19 cellular contexts compared by ENCODE assay signal in the genomic region with DNA sequence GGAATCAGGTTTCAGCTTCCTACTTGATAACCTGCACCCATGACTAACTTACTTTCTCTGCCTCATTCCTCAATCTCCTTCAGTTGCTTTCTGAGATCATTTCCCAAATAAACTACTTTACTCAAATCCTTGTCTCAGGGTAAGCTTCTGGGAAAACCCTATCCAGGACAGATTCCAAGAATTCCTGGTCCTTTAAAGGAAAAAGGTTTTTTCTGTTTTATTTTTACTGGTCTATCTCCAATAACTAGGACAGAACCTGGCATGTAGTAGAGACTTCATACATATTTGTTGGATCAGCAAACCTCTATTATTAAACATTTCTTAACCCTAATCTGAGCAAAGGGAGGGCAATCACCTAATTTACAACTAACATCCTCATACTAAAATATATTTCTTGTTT.
"Had no signal": no experiment of that assay in that cellular context is flagged by ENCODE, and none has a peak within 500 bp of the region (broad histone marks: within the 10 kb centered on the region; RNA-seq: fewer than 3 reads in every experiment).

No MANE protein-coding gene starts in this region.

- H3K27me3 Mint-ChIP-seq: activated CD4-positive, alpha-beta T cell treated with anti-CD3 and anti-CD28 coated beads, Interleukin-2, amount 10 ng/mL, durations not matched to agents 24 days and 14 days; brain; T-cell had no signal

- H3K27ac ChIP-seq: colonic mucosa, esophagus squamous epithelium, left ventricle myocardium inferior, right atrium auricular region, vagina had no signal

- DNase-seq: activated CD4-positive, alpha-beta T cell treated with anti-CD3 and anti-CD28 coated beads, Interleukin-2, amount 10 ng/mL, durations not matched to agents 24 days and 14 days; activated CD8-positive, alpha-beta memory T cell treated with anti-CD3 and anti-CD28 coated beads, Interleukin-2, amount 50 U/mL, for 4 hours; activated effector memory CD4-positive, alpha-beta T cell treated with Interleukin-2 at 50 U/mL for 16 hours; activated naive CD4-positive, alpha-beta T cell treated with anti-CD3 and anti-CD28 coated beads, Interleukin-2, amount 50 U/mL, for 16 hours; activated T-cell treated with anti-CD3 and anti-CD28 coated beads, Interleukin-2, amount 50 U/mL, for 48 hours; central memory CD4-positive, alpha-beta T cell; colonic mucosa; esophagus squamous epithelium; foreskin melanocyte; kidney; left ventricle myocardium inferior; mammary epithelial cell; stimulated activated naive CD8-positive, alpha-beta T cell treated with anti-CD3 and anti-CD28 coated beads, Interleukin-15, Interleukin-2, amounts not matched to agents 100 U/mL and 50 U/mL, for 24 hours; T-cell; trophoblast cell had no signal

- H3K4me3 Mint-ChIP-seq: activated CD4-positive, alpha-beta T cell treated with anti-CD3 and anti-CD28 coated beads, Interleukin-2, amount 10 ng/mL, durations not matched to agents 24 days and 14 days; brain; T-cell had no signal

- H3K9me3 ChIP-seq: colonic mucosa, esophagus squamous epithelium, left ventricle myocardium inferior, vagina had no signal

- H3K4me1 Mint-ChIP-seq: activated CD4-positive, alpha-beta T cell treated with anti-CD3 and anti-CD28 coated beads, Interleukin-2, amount 10 ng/mL, durations not matched to agents 24 days and 14 days; brain; T-cell had no signal

- H3K27ac Mint-ChIP-seq: activated CD4-positive, alpha-beta T cell treated with anti-CD3 and anti-CD28 coated beads, Interleukin-2, amount 10 ng/mL, durations not matched to agents 24 days and 14 days; brain; T-cell had no signal

- H3K36me3 ChIP-seq: colonic mucosa, esophagus squamous epithelium, left ventricle myocardium inferior, right atrium auricular region, vagina had no signal

- ATAC-seq: SK-N-SH treated with all-trans-retinoic acid at 6 μM for 48 hours; stimulated activated naive CD8-positive, alpha-beta T cell treated with anti-CD3 and anti-CD28 coated beads, Interleukin-15, Interleukin-2, amounts not matched to agents 100 U/mL and 50 U/mL, for 24 hours; T-cell had no signal

- H3K4me1 ChIP-seq: colonic mucosa, esophagus squamous epithelium, vagina had no signal

- H3K9me3 Mint-ChIP-seq: activated CD4-positive, alpha-beta T cell treated with anti-CD3 and anti-CD28 coated beads, Interleukin-2, amount 10 ng/mL, durations not matched to agents 24 days and 14 days; brain had no signal

- H3K4me3 ChIP-seq: colonic mucosa, esophagus squamous epithelium, left ventricle myocardium inferior, right atrium auricular region, vagina had no signal

- H3K36me3 Mint-ChIP-seq: brain, T-cell had no signal

- H3K27me3 ChIP-seq: colonic mucosa, esophagus squamous epithelium, right atrium auricular region, vagina had no signal
